8 cellular contexts compared by ENCODE assay signal in the genomic region with DNA sequence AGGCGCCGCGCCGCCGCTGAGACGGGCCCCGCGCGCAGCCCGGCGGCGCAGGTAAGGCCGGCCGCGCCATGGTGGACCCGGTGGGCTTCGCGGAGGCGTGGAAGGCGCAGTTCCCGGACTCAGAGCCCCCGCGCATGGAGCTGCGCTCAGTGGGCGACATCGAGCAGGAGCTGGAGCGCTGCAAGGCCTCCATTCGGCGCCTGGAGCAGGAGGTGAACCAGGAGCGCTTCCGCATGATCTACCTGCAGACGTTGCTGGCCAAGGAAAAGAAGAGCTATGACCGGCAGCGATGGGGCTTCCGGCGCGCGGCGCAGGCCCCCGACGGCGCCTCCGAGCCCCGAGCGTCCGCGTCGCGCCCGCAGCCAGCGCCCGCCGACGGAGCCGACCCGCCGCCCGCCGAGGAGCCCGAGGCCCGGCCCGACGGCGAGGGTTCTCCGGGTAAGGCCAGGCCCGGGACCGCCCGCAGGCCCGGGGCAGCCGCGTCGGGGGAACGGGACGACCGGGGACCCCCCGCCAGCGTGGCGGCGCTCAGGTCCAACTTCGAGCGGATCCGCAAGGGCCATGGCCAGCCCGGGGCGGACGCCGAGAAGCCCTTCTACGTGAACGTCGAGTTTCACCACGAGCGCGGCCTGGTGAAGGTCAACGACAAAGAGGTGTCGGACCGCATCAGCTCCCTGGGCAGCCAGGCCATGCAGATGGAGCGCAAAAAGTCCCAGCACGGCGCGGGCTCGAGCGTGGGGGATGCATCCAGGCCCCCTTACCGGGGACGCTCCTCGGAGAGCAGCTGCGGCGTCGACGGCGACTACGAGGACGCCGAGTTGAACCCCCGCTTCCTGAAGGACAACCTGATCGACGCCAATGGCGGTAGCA. TPM values are rescaled to one million over a fixed set of nuclear protein-coding genes. Genes with fewer than 3 reads are reported as not detected.
DNase-seq lines count a peak whose midpoint lies in the region; TF ChIP-seq lines count a peak whose summit lies in the region.

No MANE protein-coding gene starts in this region.

- H3K23ac ChIP-seq in mesenchymal stem cell (ENCODE audit: low read length in 2 of 2): peak overlapping the region in 1 of 2 experiments; percentile 96

- WGBS in mammary epithelial cell (ENCODE audit: low coverage, missing lambda C conversion rate): 23% methylated on average over 15 of the region's 116 CpGs
- 14% methylated on average over 100 of the region's 116 CpGs for WGBS in mesenchymal stem cell
- WGBS in transverse colon (ENCODE audit: low coverage in 1 of 2), 2 donors: 36% methylated on average over 60 of the region's 116 CpGs; no CpG with 5 or more reads in 1 of the 2 donors

- in situ Hi-C loops in mammary epithelial cell (cut with MboI; ENCODE audit: low sequenced_read_pairs in 2 of 2): loop anchor here (5.0 to 25.0 kb wide), 4 partner anchors 54 to 206 kb away; no protein-coding TSS in a partner anchor
- in situ Hi-C loops in transverse colon (cut with MboI; ENCODE audit: low pct_ligation_motif_present in 1 of 4, low pct_unique_long_range_greater_than_20kb in 1 of 4, low sequenced_read_pairs in 3 of 4): loop anchor here in 1 of 4 donors (5.0 kb wide), 1 partner anchor 96 kb away; no protein-coding TSS in a partner anchor

- H2BK120ac ChIP-seq in mesenchymal stem cell (ENCODE audit: low read depth, low read length): no peak overlapping the region

- H4K91ac ChIP-seq in mesenchymal stem cell (ENCODE audit: low read length): peak overlapping the region; percentile 52

- H2AK5ac ChIP-seq in mesenchymal stem cell (ENCODE audit: low read length, severe bottlenecking): no peak overlapping the region

- H3K4me3 ChIP-seq in GM06990 (replicated peaks; ENCODE audit: low read depth, low read length) (peak overlapping the region; percentile 84), NT2/D1 (ENCODE audit: insufficient read length, low read depth) (peak overlapping the region; percentile 85), mammary epithelial cell (replicated peaks in 1 of 3; ENCODE audit: insufficient read depth in 1 of 3, low read depth in 2 of 3, low read length in 3 of 3) (peak overlapping the region; percentile 44 to 79 (median 78)), mesenchymal stem cell (ENCODE audit: insufficient read depth in 1 of 2, low read depth in 1 of 2, low read length in 2 of 2) (peak overlapping the region; percentile 66 to 75), transverse colon (peak overlapping the region; percentile 57 to 83 (median 76))

- CTCF ChIA-PET in mammary epithelial cell (lab: Charles Lee; ENCODE audit: low non-redundant PET): interaction anchor here (1.0 kb wide), 1 partner anchor 101 kb away, joined by 5 read pairs; no protein-coding TSS in a partner anchor

- intact Hi-C loops in mammary epithelial cell (cut with micrococcal nuclease) (no loop called here), transverse colon (cut with DNase I; ENCODE audit: low total_unique reads) (no loop called here)

- H2AFZ ChIP-seq in mammary epithelial cell (ENCODE audit: low read depth, low read length) (peak overlapping the region; percentile 57), mesenchymal stem cell (ENCODE audit: low read depth, low read length) (peak overlapping the region; percentile 88)

- peak overlapping the region in 1 of 2 experiments; percentile 35 for H3K14ac ChIP-seq in mesenchymal stem cell (ENCODE audit: low read length in 2 of 2)

- H3K4me2 ChIP-seq in mammary epithelial cell (ENCODE audit: insufficient read depth, low read depth, low read length): peak overlapping the region; percentile 92
- H3K4me2 ChIP-seq in mesenchymal stem cell (ENCODE audit: low read length, poor library complexity, severe bottlenecking): peak overlapping the region; percentile 77

- H3K27ac ChIP-seq in mammary epithelial cell (ENCODE audit: insufficient read depth, low read depth, low read length) (peak overlapping the region; percentile 26), mesenchymal stem cell (ENCODE audit: low read length, poor library complexity, severe bottlenecking) (no peak overlapping the region), transverse colon (peak overlapping the region; percentile 60 to 84 (median 80))

- H3K36me3 ChIP-seq in GM06990 (ENCODE audit: control insufficient read depth, insufficient read depth, low read length) (peaks cover 3% of the 10 kb centered on the region), NT2/D1 (ENCODE audit: insufficient read depth, insufficient read length, low read length) (peaks cover 29% of the 10 kb centered on the region), mammary epithelial cell (ENCODE audit: insufficient read depth, low read length) (peaks cover 2% of the 10 kb centered on the region), mesenchymal stem cell (ENCODE audit: control insufficient read depth in 1 of 2, insufficient read depth in 2 of 2, low read depth in 1 of 2, low read length in 2 of 2) (peaks cover 8% of the 10 kb centered on the region in 2 experiments), transverse colon (no peaks in the 10 kb centered on the region)

- no peak for TF ChIP-seq EP300 in transverse colon (IDR thresholded peaks at IDR 0.05; ENCODE audit: low read depth)

- no peaks in the 10 kb centered on the region for H4K20me1 ChIP-seq in mammary epithelial cell (ENCODE audit: insufficient read depth, low read length)

- H3K18ac ChIP-seq in mesenchymal stem cell (ENCODE audit: low read depth in 1 of 2, low read length in 2 of 2): peak overlapping the region in 1 of 2 experiments; percentile 71

- BruUV-seq in mammary epithelial cell (replicated peaks; lab: Mats Ljungman, UMichigan): TSS peak; percentile 24

- no peak for TF ChIP-seq CTCF in GM06990 (IDR thresholded peaks at IDR 0.05; ENCODE audit: insufficient read depth, low read length, poor library complexity, severe bottlenecking)
- no peak for TF ChIP-seq CTCF in mammary epithelial cell (conservative IDR thresholded peaks at IDR 0.05 in 1 of 2, IDR thresholded peaks at IDR 0.05 in 1 of 2; ENCODE audit: extremely low read depth in 1 of 2, insufficient read depth in 1 of 2, low read depth in 1 of 2, low read length in 2 of 2)
- no peak for TF ChIP-seq CTCF in transverse colon (IDR thresholded peaks at IDR 0.05)

- peaks cover 18% of the 10 kb centered on the region for H3K79me1 ChIP-seq in mesenchymal stem cell (replicated peaks; ENCODE audit: low read length, poor library complexity, severe bottlenecking)

- H3K9ac ChIP-seq in NT2/D1 (ENCODE audit: insufficient read length, low read depth): peak overlapping the region; percentile 95
- peak overlapping the region; percentile 46 for H3K9ac ChIP-seq in mammary epithelial cell (ENCODE audit: insufficient read depth, low read length)
- peak overlapping the region; percentile 72 for H3K9ac ChIP-seq in mesenchymal stem cell (ENCODE audit: low read length)

- peaks cover 54% of the 10 kb centered on the region for H3K79me2 ChIP-seq in mammary epithelial cell (ENCODE audit: insufficient read depth, low read length)

- peak overlapping the region in 1 of 2 experiments; percentile 24 for H3K4ac ChIP-seq in mesenchymal stem cell (ENCODE audit: low read depth in 1 of 2, low read length in 2 of 2)

- no peak overlapping the region for H2BK5ac ChIP-seq in mesenchymal stem cell (ENCODE audit: low read depth, low read length, poor library complexity, severe bottlenecking)

- dilution Hi-C loops in mammary epithelial cell (cut with HindIII; ENCODE audit: low sequenced_read_pairs): no loop called here

- DNase-seq in GM06990 (ENCODE audit: extremely low read depth, insufficient read length) (peak; percentile 54), NT2/D1 (ENCODE audit: low read depth, low spot score) (no peak), mammary epithelial cell (peak; percentile 39), mesenchymal stem cell (no peak), transverse colon (peak; percentile 22), iPS-NIHi7 (ENCODE audit: extremely low spot score) (no peak), dedifferentiated amniotic fluid mesenchymal stem cell (ENCODE audit: extremely low spot score) (no peak), cerebellar nuclear complex (lab: John Stamatoyannopoulos, UW) (no peak)

- H2BK15ac ChIP-seq in mesenchymal stem cell (ENCODE audit: low read depth, poor library complexity, severe bottlenecking): peak overlapping the region; percentile 45

- peak overlapping the region in 1 of 2 experiments; percentile 45 for H2BK12ac ChIP-seq in mesenchymal stem cell (ENCODE audit: low read length in 2 of 2)

- H3K4me1 ChIP-seq in NT2/D1 (ENCODE audit: insufficient read depth, insufficient read length) (peaks cover 18% of the 10 kb centered on the region), mammary epithelial cell (ENCODE audit: insufficient read depth, low read length) (peaks cover 32% of the 10 kb centered on the region), mesenchymal stem cell (ENCODE audit: control insufficient read depth, insufficient read depth, low read depth, low read length) (peaks cover 44% of the 10 kb centered on the region), transverse colon (peaks cover 15 to 54% (median 47%) of the 10 kb centered on the region in 4 donors)

- H4K8ac ChIP-seq in mesenchymal stem cell (ENCODE audit: low read length): peak overlapping the region; percentile 10

- H3K27me3 ChIP-seq in GM06990 (replicated peaks; ENCODE audit: control insufficient read depth, insufficient read depth, low read length) (no peaks in the 10 kb centered on the region), NT2/D1 (ENCODE audit: insufficient read depth, insufficient read length) (no peaks in the 10 kb centered on the region), mammary epithelial cell (ENCODE audit: insufficient read depth, low read length) (no peaks in the 10 kb centered on the region), mesenchymal stem cell (ENCODE audit: control insufficient read depth in 1 of 2, insufficient read depth in 1 of 2, low read length in 2 of 2) (no peaks in the 10 kb centered on the region), transverse colon (no peaks in the 10 kb centered on the region)

- no peak for TF ChIP-seq POLR2A in transverse colon (IDR thresholded peaks at IDR 0.05)

- H3K9me3 ChIP-seq in NT2/D1 (ENCODE audit: insufficient read depth, low read length) (peaks cover 18% of the 10 kb centered on the region; the same call in 1 of the 2 replicates), mammary epithelial cell (replicated peaks; ENCODE audit: insufficient read depth, low read length) (peaks cover 4% of the 10 kb centered on the region), mesenchymal stem cell (ENCODE audit: control insufficient read depth, low read length) (peaks cover 12% of the 10 kb centered on the region), transverse colon (peaks cover 0 to 2% of the 10 kb centered on the region in 2 donors)

RNA-seq across cellular contexts. Expression of gene BCR, which starts 0.8 kb away (rescaled TPM):
- 10 to 100 TPM; 67.7 to 69.7 TPM for total RNA-seq in mammary epithelial cell
- 59.1 TPM for polyA plus RNA-seq in mammary epithelial cell
- 235 TPM for polyA minus RNA-seq in mammary epithelial cell
- 7.3 TPM for polyA plus RNA-seq in mesenchymal stem cell (2013, experiment 1 of 2)
- polyA plus RNA-seq in mesenchymal stem cell (2013, experiment 2 of 2): 7.1 TPM
- 100 to 1,000 TPM in 2 of 4 donors, 10 to 100 TPM in 2; 36.9 to 514 (median 91.0) TPM for total RNA-seq in transverse colon

RNA-seq across cellular contexts. Expression of gene RAB36, which starts 35.9 kb away (rescaled TPM):
- total RNA-seq in mammary epithelial cell: 1 to 10 TPM; 8.6 to 8.7 TPM
- polyA plus RNA-seq in mammary epithelial cell: 7.6 TPM
- polyA minus RNA-seq in mammary epithelial cell: 20.8 TPM
- 1.7 TPM for polyA plus RNA-seq in mesenchymal stem cell (2013, experiment 1 of 2)
- 1.9 TPM for polyA plus RNA-seq in mesenchymal stem cell (2013, experiment 2 of 2)
- 1 to 10 TPM in 1 of 4 donors, under 1 TPM in 2, not detected in 1; 0.37 to 1.1 (median 0.82) TPM for total RNA-seq in transverse colon

RNA-seq across cellular contexts. Expression of gene RSPH14, which starts 39.3 kb away (rescaled TPM):
- under 1 TPM in 1 of 2 donors, not detected in 1; 0.42 TPM for total RNA-seq in mammary epithelial cell
- polyA plus RNA-seq in mammary epithelial cell: not detected
- polyA minus RNA-seq in mammary epithelial cell: not detected
- polyA plus RNA-seq in mesenchymal stem cell (2013, experiment 1 of 2): not detected
- polyA plus RNA-seq in mesenchymal stem cell (2013, experiment 2 of 2): 0.04 TPM
- total RNA-seq in transverse colon: under 1 TPM in 1 of 4 donors, not detected in 3; 0.32 TPM

Comparison
In these comparisons a context has a peak if more than half of its experiments do, and no peak if none do; other contexts are left out.
1. DNase-seq: peak in GM06990 (single experiment), mammary epithelial cell (single experiment) and transverse colon (single experiment); none in NT2/D1 (single experiment), mesenchymal stem cell (single experiment), iPS-NIHi7 (single experiment), dedifferentiated amniotic fluid mesenchymal stem cell (single experiment) and cerebellar nuclear complex (0 of 2).
2. RNA of gene RAB36, which starts 35.9 kb away (total RNA-seq): 8.6 to 8.7 TPM in mammary epithelial cell; 0.37 to 1.1 TPM in transverse colon; every median in the first group is over 4 times any median in the second.
3. Peak in every context shown above with its lines, with median percentiles within 50 percentile points of each other: H3K4me3 ChIP-seq and H3K9ac ChIP-seq.